2 cellular contexts compared by ENCODE assay signal in genomic region chr17:33493566-33493965, GRCh38.
TF ChIP-seq lines count a peak whose summit lies in the region.

No MANE protein-coding gene starts in this region.

TF ChIP-seq in SK-N-SH, 30 proteins besides CTCF, POLR2A, EP300 and RAD21 (continued from another document):
- TF ChIP-seq, protein P1, sequence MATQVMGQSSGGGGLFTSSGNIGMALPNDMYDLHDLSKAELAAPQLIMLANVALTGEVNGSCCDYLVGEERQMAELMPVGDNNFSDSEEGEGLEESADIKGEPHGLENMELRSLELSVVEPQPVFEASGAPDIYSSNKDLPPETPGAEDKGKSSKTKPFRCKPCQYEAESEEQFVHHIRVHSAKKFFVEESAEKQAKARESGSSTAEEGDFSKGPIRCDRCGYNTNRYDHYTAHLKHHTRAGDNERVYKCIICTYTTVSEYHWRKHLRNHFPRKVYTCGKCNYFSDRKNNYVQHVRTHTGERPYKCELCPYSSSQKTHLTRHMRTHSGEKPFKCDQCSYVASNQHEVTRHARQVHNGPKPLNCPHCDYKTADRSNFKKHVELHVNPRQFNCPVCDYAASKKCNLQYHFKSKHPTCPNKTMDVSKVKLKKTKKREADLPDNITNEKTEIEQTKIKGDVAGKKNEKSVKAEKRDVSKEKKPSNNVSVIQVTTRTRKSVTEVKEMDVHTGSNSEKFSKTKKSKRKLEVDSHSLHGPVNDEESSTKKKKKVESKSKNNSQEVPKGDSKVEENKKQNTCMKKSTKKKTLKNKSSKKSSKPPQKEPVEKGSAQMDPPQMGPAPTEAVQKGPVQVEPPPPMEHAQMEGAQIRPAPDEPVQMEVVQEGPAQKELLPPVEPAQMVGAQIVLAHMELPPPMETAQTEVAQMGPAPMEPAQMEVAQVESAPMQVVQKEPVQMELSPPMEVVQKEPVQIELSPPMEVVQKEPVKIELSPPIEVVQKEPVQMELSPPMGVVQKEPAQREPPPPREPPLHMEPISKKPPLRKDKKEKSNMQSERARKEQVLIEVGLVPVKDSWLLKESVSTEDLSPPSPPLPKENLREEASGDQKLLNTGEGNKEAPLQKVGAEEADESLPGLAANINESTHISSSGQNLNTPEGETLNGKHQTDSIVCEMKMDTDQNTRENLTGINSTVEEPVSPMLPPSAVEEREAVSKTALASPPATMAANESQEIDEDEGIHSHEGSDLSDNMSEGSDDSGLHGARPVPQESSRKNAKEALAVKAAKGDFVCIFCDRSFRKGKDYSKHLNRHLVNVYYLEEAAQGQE (IDR thresholded peaks at IDR 0.05; ENCODE audit: low read depth, low read length) = no peak
- no peak for TF ChIP-seq GATA2 (CRISPR knock-in tag; IDR thresholded peaks at IDR 0.05)
- no peak for TF ChIP-seq MXI1 (IDR thresholded peaks at IDR 0.05; ENCODE audit: low read depth, low read length)
- TF ChIP-seq EZH2phosphoT487 (IDR thresholded peaks at IDR 0.05; ENCODE audit: borderline replicate concordance, low read depth) = no peak
TF ChIP-seq in SK-N-SH: peak in this region for 1.

TF ChIP-seq in SK-N-SH treated with all-trans-retinoic acid at 6 μM for 48 hours, 23 proteins besides CTCF, POLR2A, EP300 and RAD21 (continued from another document):
- TF ChIP-seq TSHZ2 (CRISPR knock-in tag; IDR thresholded peaks at IDR 0.05) (no peak), ZNF70 (CRISPR knock-in tag; IDR thresholded peaks at IDR 0.05) (no peak), BACH2 (CRISPR knock-in tag; IDR thresholded peaks at IDR 0.05; ENCODE audit: borderline replicate concordance) (no peak), TCF4 (CRISPR knock-in tag; IDR thresholded peaks at IDR 0.05; ENCODE audit: borderline replicate concordance) (no peak), CSRNP3 (CRISPR knock-in tag; IDR thresholded peaks at IDR 0.05) (no peak), ZFP30 (CRISPR knock-in tag; IDR thresholded peaks at IDR 0.05) (no peak), ISL1 (CRISPR knock-in tag; IDR thresholded peaks at IDR 0.05) (no peak), CSDC2 (CRISPR knock-in tag; IDR thresholded peaks at IDR 0.05) (no peak), ZC3H10 (CRISPR knock-in tag; IDR thresholded peaks at IDR 0.05) (no peak), OSR1 (CRISPR knock-in tag; IDR thresholded peaks at IDR 0.05) (no peak)
